21 cellular contexts compared by ENCODE assay signal in genomic region chr7:52498319-52498718, GRCh38.
"Had no signal": no experiment of that assay in that cellular context is flagged by ENCODE, and none has a peak within 500 bp of the region (broad histone marks: within the 10 kb centered on the region; RNA-seq: fewer than 3 reads in every experiment).

No MANE protein-coding gene starts in this region.

- H3K9me3 Mint-ChIP-seq: activated CD8-positive, alpha-beta T cell treated with anti-CD3 and anti-CD28 coated beads for 36 hours; activated naive CD4-positive, alpha-beta T cell treated with anti-CD3 and anti-CD28 coated beads, Interleukin-2, amount 50 U/mL, for 24 hours; stimulated activated naive CD8-positive, alpha-beta T cell treated with anti-CD3 and anti-CD28 coated beads, Interleukin-15, Interleukin-2, amounts not matched to agents 100 ng/mL and 50 ng/mL, for 24 hours; T-helper 1 cell treated with Interleukin-12 subunit alpha and Interleukin-12 subunit beta and Interleukin-4 antibody, amounts not matched to agents 30 μg/mL and 1 μg/mL, for 36 hours had no signal

- H3K27ac Mint-ChIP-seq: activated CD8-positive, alpha-beta T cell treated with anti-CD3 and anti-CD28 coated beads for 36 hours; activated naive CD4-positive, alpha-beta T cell treated with anti-CD3 and anti-CD28 coated beads, Interleukin-2, amount 50 U/mL, for 24 hours; naive B cell; stimulated activated naive CD8-positive, alpha-beta T cell treated with anti-CD3 and anti-CD28 coated beads, Interleukin-15, Interleukin-2, amounts not matched to agents 100 ng/mL and 50 ng/mL, for 24 hours; T-helper 1 cell treated with Interleukin-12 subunit alpha and Interleukin-12 subunit beta and Interleukin-4 antibody, amounts not matched to agents 30 μg/mL and 1 μg/mL, for 36 hours had no signal

- H3K36me3 Mint-ChIP-seq: activated naive CD4-positive, alpha-beta T cell treated with anti-CD3 and anti-CD28 coated beads, Interleukin-2, amount 50 U/mL, for 24 hours; naive B cell had no signal

- H3K27me3 Mint-ChIP-seq: activated CD8-positive, alpha-beta T cell treated with anti-CD3 and anti-CD28 coated beads for 36 hours; activated naive CD4-positive, alpha-beta T cell treated with anti-CD3 and anti-CD28 coated beads, Interleukin-2, amount 50 U/mL, for 24 hours; naive B cell; stimulated activated naive CD8-positive, alpha-beta T cell treated with anti-CD3 and anti-CD28 coated beads, Interleukin-15, Interleukin-2, amounts not matched to agents 100 ng/mL and 50 ng/mL, for 24 hours had no signal

- DNase-seq: activated CD4-positive, alpha-beta T cell treated with anti-CD3 and anti-CD28 coated beads for 4 hours; activated CD8-positive, alpha-beta memory T cell treated with anti-CD3 and anti-CD28 coated beads, Interleukin-2, amount 50 U/mL, for 4 hours; activated CD8-positive, alpha-beta T cell treated with anti-CD3 and anti-CD28 coated beads for 36 hours; activated effector memory CD4-positive, alpha-beta T cell treated with anti-CD3 and anti-CD28 coated beads, Interleukin-2, amount 50 U/mL, for 16 hours; activated T-cell treated with anti-CD3 and anti-CD28 coated beads, Interleukin-2, amount 50 U/mL, for 48 hours; adrenal gland; dorsolateral prefrontal cortex; left colon; naive B cell; nucleus accumbens; psoas muscle; right lobe of liver; WERI-Rb-1 had no signal

- ATAC-seq: activated CD8-positive, alpha-beta T cell treated with anti-CD3 and anti-CD28 coated beads for 36 hours; esophagus mucosa; left colon; psoas muscle; right lobe of liver had no signal

- H3K4me3 ChIP-seq: adrenal gland, cardiac muscle cell, dorsolateral prefrontal cortex, lung, psoas muscle, right lobe of liver, suprapubic skin had no signal

- H3K4me1 Mint-ChIP-seq: activated naive CD4-positive, alpha-beta T cell treated with anti-CD3 and anti-CD28 coated beads, Interleukin-2, amount 50 U/mL, for 24 hours had no signal

- FAIRE-seq: islet of Langerhans had no signal

- H3K4me3 Mint-ChIP-seq: activated CD8-positive, alpha-beta T cell treated with anti-CD3 and anti-CD28 coated beads for 36 hours; activated naive CD4-positive, alpha-beta T cell treated with anti-CD3 and anti-CD28 coated beads, Interleukin-2, amount 50 U/mL, for 24 hours; naive B cell; stimulated activated naive CD8-positive, alpha-beta T cell treated with anti-CD3 and anti-CD28 coated beads, Interleukin-15, Interleukin-2, amounts not matched to agents 100 ng/mL and 50 ng/mL, for 24 hours; T-helper 1 cell treated with Interleukin-12 subunit alpha and Interleukin-12 subunit beta and Interleukin-4 antibody, amounts not matched to agents 30 μg/mL and 1 μg/mL, for 36 hours had no signal
